1 cellular context compared by ENCODE assay signal in genomic region chr6:4059115-4059777, GRCh38.
TF ChIP-seq lines count a peak whose summit lies in the region.

No MANE protein-coding gene starts in this region.

TF ChIP-seq in HepG2, 621 proteins besides CTCF, POLR2A, EP300 and RAD21 (continued from another document and continues in another):
- TF ChIP-seq, protein P1, sequence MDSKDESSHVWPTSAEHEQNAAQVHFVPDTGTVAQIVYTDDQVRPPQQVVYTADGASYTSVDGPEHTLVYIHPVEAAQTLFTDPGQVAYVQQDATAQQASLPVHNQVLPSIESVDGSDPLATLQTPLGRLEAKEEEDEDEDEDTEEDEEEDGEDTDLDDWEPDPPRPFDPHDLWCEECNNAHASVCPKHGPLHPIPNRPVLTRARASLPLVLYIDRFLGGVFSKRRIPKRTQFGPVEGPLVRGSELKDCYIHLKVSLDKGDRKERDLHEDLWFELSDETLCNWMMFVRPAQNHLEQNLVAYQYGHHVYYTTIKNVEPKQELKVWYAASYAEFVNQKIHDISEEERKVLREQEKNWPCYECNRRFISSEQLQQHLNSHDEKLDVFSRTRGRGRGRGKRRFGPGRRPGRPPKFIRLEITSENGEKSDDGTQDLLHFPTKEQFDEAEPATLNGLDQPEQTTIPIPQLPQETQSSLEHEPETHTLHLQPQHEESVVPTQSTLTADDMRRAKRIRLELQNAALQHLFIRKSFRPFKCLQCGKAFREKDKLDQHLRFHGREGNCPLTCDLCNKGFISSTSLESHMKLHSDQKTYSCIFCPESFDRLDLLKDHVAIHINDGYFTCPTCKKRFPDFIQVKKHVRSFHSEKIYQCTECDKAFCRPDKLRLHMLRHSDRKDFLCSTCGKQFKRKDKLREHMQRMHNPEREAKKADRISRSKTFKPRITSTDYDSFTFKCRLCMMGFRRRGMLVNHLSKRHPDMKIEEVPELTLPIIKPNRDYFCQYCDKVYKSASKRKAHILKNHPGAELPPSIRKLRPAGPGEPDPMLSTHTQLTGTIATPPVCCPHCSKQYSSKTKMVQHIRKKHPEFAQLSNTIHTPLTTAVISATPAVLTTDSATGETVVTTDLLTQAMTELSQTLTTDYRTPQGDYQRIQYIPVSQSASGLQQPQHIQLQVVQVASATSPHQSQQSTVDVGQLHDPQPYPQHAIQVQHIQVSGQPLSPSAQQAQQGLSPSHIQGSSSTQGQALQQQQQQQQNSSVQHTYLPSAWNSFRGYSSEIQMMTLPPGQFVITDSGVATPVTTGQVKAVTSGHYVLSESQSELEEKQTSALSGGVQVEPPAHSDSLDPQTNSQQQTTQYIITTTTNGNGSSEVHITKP (CRISPR knock-in tag; IDR thresholded peaks at IDR 0.05; ENCODE audit: low read depth): no peak
- TF ChIP-seq CSRNP1 (CRISPR knock-in tag; IDR thresholded peaks at IDR 0.05) (no peak), IRF1 (CRISPR knock-in tag; IDR thresholded peaks at IDR 0.05; ENCODE audit: low read depth) (no peak), MBNL3 (CRISPR knock-in tag; conservative IDR thresholded peaks at IDR 0.05) (no peak), ZNF609 (CRISPR knock-in tag; IDR thresholded peaks at IDR 0.05; ENCODE audit: borderline replicate concordance) (no peak), ZNF235 (CRISPR knock-in tag; IDR thresholded peaks at IDR 0.05; ENCODE audit: borderline replicate concordance) (no peak), ZNF749 (CRISPR knock-in tag; IDR thresholded peaks at IDR 0.05; ENCODE audit: borderline replicate concordance) (no peak), AKAP8 (CRISPR knock-in tag; IDR thresholded peaks at IDR 0.05) (no peak), FOSL2 (CRISPR knock-in tag; IDR thresholded peaks at IDR 0.05) (peak; percentile 93), AGO1 (IDR thresholded peaks at IDR 0.05; ENCODE audit: low read depth, low read length, poor library complexity, severe bottlenecking) (no peak), ZNF546 (CRISPR knock-in tag; conservative IDR thresholded peaks at IDR 0.05) (no peak), IKZF1 (IDR thresholded peaks at IDR 0.05) (no peak), ZNF878 (CRISPR knock-in tag; IDR thresholded peaks at IDR 0.05) (no peak), RXRB (CRISPR knock-in tag; IDR thresholded peaks at IDR 0.05; ENCODE audit: borderline replicate concordance) (peak; percentile 27; the same call in 1 of the 2 replicates), GTF3A (CRISPR knock-in tag; conservative IDR thresholded peaks at IDR 0.05) (no peak), ZNF839 (CRISPR knock-in tag; IDR thresholded peaks at IDR 0.05; ENCODE audit: borderline replicate concordance) (no peak), HDAC6 (IDR thresholded peaks at IDR 0.05; ENCODE audit: low read depth, low read length) (no peak), ZNF142 (CRISPR knock-in tag; IDR thresholded peaks at IDR 0.05) (no peak), ZNF335 (CRISPR knock-in tag; IDR thresholded peaks at IDR 0.05) (0 out of 2 replicates have a peak, but pooled peaks have one; percentile 39), ZNF543 (CRISPR knock-in tag; IDR thresholded peaks at IDR 0.05) (no peak), PHF5A (CRISPR knock-in tag; IDR thresholded peaks at IDR 0.05; ENCODE audit: low read depth, unreplicated experiment) (no peak), EED (CRISPR knock-in tag; IDR thresholded peaks at IDR 0.05) (no peak), ZBTB7B (CRISPR knock-in tag; IDR thresholded peaks at IDR 0.05) (no peak), SAFB2 (CRISPR knock-in tag; IDR thresholded peaks at IDR 0.05; ENCODE audit: borderline replicate concordance, low read depth) (no peak), U2AF2 (IDR thresholded peaks at IDR 0.05; ENCODE audit: low read depth, low read length) (no peak)
- TF ChIP-seq, protein P2, sequence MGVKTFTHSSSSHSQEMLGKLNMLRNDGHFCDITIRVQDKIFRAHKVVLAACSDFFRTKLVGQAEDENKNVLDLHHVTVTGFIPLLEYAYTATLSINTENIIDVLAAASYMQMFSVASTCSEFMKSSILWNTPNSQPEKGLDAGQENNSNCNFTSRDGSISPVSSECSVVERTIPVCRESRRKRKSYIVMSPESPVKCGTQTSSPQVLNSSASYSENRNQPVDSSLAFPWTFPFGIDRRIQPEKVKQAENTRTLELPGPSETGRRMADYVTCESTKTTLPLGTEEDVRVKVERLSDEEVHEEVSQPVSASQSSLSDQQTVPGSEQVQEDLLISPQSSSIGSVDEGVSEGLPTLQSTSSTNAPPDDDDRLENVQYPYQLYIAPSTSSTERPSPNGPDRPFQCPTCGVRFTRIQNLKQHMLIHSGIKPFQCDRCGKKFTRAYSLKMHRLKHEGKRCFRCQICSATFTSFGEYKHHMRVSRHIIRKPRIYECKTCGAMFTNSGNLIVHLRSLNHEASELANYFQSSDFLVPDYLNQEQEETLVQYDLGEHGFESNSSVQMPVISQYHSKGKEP (CRISPR knock-in tag; IDR thresholded peaks at IDR 0.05): no peak
- TF ChIP-seq, protein P3, sequence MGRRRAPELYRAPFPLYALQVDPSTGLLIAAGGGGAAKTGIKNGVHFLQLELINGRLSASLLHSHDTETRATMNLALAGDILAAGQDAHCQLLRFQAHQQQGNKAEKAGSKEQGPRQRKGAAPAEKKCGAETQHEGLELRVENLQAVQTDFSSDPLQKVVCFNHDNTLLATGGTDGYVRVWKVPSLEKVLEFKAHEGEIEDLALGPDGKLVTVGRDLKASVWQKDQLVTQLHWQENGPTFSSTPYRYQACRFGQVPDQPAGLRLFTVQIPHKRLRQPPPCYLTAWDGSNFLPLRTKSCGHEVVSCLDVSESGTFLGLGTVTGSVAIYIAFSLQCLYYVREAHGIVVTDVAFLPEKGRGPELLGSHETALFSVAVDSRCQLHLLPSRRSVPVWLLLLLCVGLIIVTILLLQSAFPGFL (CRISPR knock-in tag; IDR thresholded peaks at IDR 0.05): no peak
